9 cellular contexts compared by ENCODE assay signal in the genomic region with DNA sequence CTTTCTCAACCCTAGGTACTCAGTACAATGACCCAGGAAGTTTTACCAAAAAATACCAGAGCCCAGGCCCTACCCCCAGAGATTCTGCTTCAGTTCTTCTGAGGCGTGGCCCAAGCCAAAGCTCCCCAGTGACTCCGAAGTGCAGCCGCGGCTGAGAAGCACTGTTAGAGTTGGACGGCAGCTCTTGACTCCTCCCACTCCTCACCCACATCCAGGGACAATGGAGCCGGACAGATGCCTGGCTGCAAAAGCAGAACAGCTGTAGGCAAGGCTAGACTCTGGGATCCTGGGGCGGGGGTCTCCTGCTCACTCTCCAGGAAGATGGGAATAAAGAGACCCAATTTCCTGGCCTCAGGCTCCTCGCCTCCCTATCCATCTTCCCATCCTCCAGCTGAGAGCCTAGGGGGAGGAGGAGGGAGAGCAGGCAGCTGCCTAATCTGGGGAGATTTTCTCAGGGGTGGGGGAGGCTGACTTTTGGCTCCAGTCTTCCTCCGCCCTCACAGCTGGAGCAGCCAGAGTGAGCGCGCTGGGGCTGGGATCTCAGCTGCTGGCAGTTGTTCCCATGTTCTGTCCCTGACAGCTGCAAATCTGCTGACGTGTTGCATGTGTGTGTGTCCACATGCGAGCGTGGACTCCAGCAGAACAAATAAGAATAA.
DNase-seq lines count a peak whose midpoint lies in the region; ATAC-seq and TF ChIP-seq lines count a peak whose summit lies in the region.
"Had no signal": no experiment of that assay in that cellular context is flagged by ENCODE, and none has a peak within 500 bp of the region (broad histone marks: within the 10 kb centered on the region; RNA-seq: fewer than 3 reads in every experiment).

No MANE protein-coding gene starts in this region.

- no peaks in the 10 kb centered on the region for H3K36me3 ChIP-seq in CD4-positive, alpha-beta memory T cell (ENCODE audit: insufficient read depth, low read length)

- POLR2A ChIA-PET in CD4-positive, alpha-beta memory T cell (lab: Charles Lee; ENCODE audit: partially characterized antibody): interaction anchor here (0.7 kb wide), 1 partner anchor 918 kb away, joined by 6 read pairs; no protein-coding TSS in a partner anchor

- H3K27ac ChIP-seq in foreskin keratinocyte: no peak overlapping the region
- no peak overlapping the region for H3K27ac ChIP-seq in CD4-positive, alpha-beta memory T cell (ENCODE audit: low read depth, low read length)

- ATAC-seq in foreskin keratinocyte: peak; percentile 45
- ATAC-seq in GM18867 (IDR thresholded peaks at IDR 0.05; ENCODE audit: unreplicated experiment): no peak
- ATAC-seq in GM18505 (IDR thresholded peaks at IDR 0.05; ENCODE audit: unreplicated experiment): no peak
- ATAC-seq in activated T-cell treated with anti-CD3 and anti-CD28 coated beads, Interleukin-2, amount 50 U/mL, for 72 hours (replicated peaks in 1 of 2): no peak

- H3K27me3 Mint-ChIP-seq in CD4-positive, alpha-beta memory T cell: peaks cover 2 to 8% of the 10 kb centered on the region in 2 donors
- peaks cover 8% of the 10 kb centered on the region for H3K27me3 Mint-ChIP-seq in activated T-cell treated with anti-CD3 and anti-CD28 coated beads, Interleukin-2, amount 50 U/mL, for 72 hours (ENCODE audit: low read depth)

- no peak for TF ChIP-seq POLR2A in GM18505 (IDR thresholded peaks at IDR 0.05; ENCODE audit: borderline replicate concordance, extremely low read depth, insufficient read depth, insufficient read length)

- H3K27ac Mint-ChIP-seq in CD4-positive, alpha-beta memory T cell: no peak overlapping the region
- H3K27ac Mint-ChIP-seq in activated T-cell treated with anti-CD3 and anti-CD28 coated beads, Interleukin-2, amount 50 U/mL, for 72 hours: no peak overlapping the region
- H3K27ac Mint-ChIP-seq: activated T-helper 1 cell treated with anti-CD3 and anti-CD28 coated beads, Interleukin-12 subunit alpha, Interleukin-12 subunit beta, Interleukin-2, Interleukin-4 antibody, amounts not matched to agents 30 ng/mL and 10 ng/mL and 1 ng/mL, durations not matched to agents 14 hours and 24 hours and 36 hours had no signal

- H3K27me3 ChIP-seq in foreskin keratinocyte: peaks cover 4% of the 10 kb centered on the region
- no peaks in the 10 kb centered on the region for H3K27me3 ChIP-seq in CD4-positive, alpha-beta memory T cell (ENCODE audit: insufficient read depth, low read length)

- no peaks in the 10 kb centered on the region for H3K36me3 Mint-ChIP-seq in CD4-positive, alpha-beta memory T cell
- H3K36me3 Mint-ChIP-seq in activated T-cell treated with anti-CD3 and anti-CD28 coated beads, Interleukin-2, amount 50 U/mL, for 72 hours (ENCODE audit: insufficient read depth in 2 of 2): no peaks in the 10 kb centered on the region

- peaks cover 0 to 2% (median 0%) of the 10 kb centered on the region in 8 donors for H3K9me3 Mint-ChIP-seq in CD4-positive, alpha-beta memory T cell
- no peaks in the 10 kb centered on the region for H3K9me3 Mint-ChIP-seq in activated T-cell treated with anti-CD3 and anti-CD28 coated beads, Interleukin-2, amount 50 U/mL, for 72 hours
- H3K9me3 Mint-ChIP-seq: activated T-helper 1 cell treated with anti-CD3 and anti-CD28 coated beads, Interleukin-12 subunit alpha, Interleukin-12 subunit beta, Interleukin-2, Interleukin-4 antibody, amounts not matched to agents 30 ng/mL and 10 ng/mL and 1 ng/mL, durations not matched to agents 14 hours and 24 hours and 36 hours had no signal

- TF ChIP-seq CTCF in foreskin keratinocyte (conservative IDR thresholded peaks at IDR 0.05): no peak

- CTCF ChIA-PET in CD4-positive, alpha-beta memory T cell (lab: Charles Lee; ENCODE audit: partially characterized antibody): no interaction called here

- no peak overlapping the region for H3K4me3 ChIP-seq in CD4-positive, alpha-beta memory T cell (ENCODE audit: low read length in 2 of 2)

- DNase-seq in DMS153 treated with DMSO at 0.1 percent for 48 hours (lab: John Stamatoyannopoulos, UW; ENCODE audit: unreplicated experiment): peak; percentile 58
- peak; percentile 75 for DNase-seq in NCI-H748 (lab: John Stamatoyannopoulos, UW; ENCODE audit: unreplicated experiment)
- DNase-seq in foreskin keratinocyte: no peak
- DNase-seq in nucleus accumbens (lab: John Stamatoyannopoulos, UW): peak in 45 of 56 donors; percentile 7 to 76 (median 40)
- DNase-seq in CD4-positive, alpha-beta memory T cell: no peak
- DNase-seq in activated T-cell treated with anti-CD3 and anti-CD28 coated beads, Interleukin-2, amount 50 U/mL, for 72 hours: no peak

- intact Hi-C loops in CD4-positive, alpha-beta memory T cell (cut with micrococcal nuclease): no loop called here

- H3K4me1 Mint-ChIP-seq in CD4-positive, alpha-beta memory T cell: no peaks in the 10 kb centered on the region
- H3K4me1 Mint-ChIP-seq in activated T-cell treated with anti-CD3 and anti-CD28 coated beads, Interleukin-2, amount 50 U/mL, for 72 hours (ENCODE audit: low read depth): no peaks in the 10 kb centered on the region

- H3K9me3 ChIP-seq in CD4-positive, alpha-beta memory T cell (ENCODE audit: control insufficient read depth in 1 of 2, low read length in 2 of 2): no peaks in the 10 kb centered on the region

- H3K4me3 Mint-ChIP-seq in CD4-positive, alpha-beta memory T cell: no peak overlapping the region
- H3K4me3 Mint-ChIP-seq in activated T-cell treated with anti-CD3 and anti-CD28 coated beads, Interleukin-2, amount 50 U/mL, for 72 hours: no peak overlapping the region
- H3K4me3 Mint-ChIP-seq: activated T-helper 1 cell treated with anti-CD3 and anti-CD28 coated beads, Interleukin-12 subunit alpha, Interleukin-12 subunit beta, Interleukin-2, Interleukin-4 antibody, amounts not matched to agents 30 ng/mL and 10 ng/mL and 1 ng/mL, durations not matched to agents 14 hours and 24 hours and 36 hours had no signal

- H3K4me1 ChIP-seq in foreskin keratinocyte: no peaks in the 10 kb centered on the region
- H3K4me1 ChIP-seq in CD4-positive, alpha-beta memory T cell (ENCODE audit: insufficient read depth, low read length): no peaks in the 10 kb centered on the region

Comparison
In these comparisons a context has a peak if more than half of its experiments do, and no peak if none do; other contexts are left out.
1. DNase-seq: peak in DMS153 treated with DMSO at 0.1 percent for 48 hours (single experiment), NCI-H748 (single experiment) and nucleus accumbens (45 of 56); none in foreskin keratinocyte (0 of 2), CD4-positive, alpha-beta memory T cell (0 of 5) and activated T-cell treated with anti-CD3 and anti-CD28 coated beads, Interleukin-2, amount 50 U/mL, for 72 hours (0 of 2).